ENCODE assay signal across 18 cellular contexts in the genomic region with DNA sequence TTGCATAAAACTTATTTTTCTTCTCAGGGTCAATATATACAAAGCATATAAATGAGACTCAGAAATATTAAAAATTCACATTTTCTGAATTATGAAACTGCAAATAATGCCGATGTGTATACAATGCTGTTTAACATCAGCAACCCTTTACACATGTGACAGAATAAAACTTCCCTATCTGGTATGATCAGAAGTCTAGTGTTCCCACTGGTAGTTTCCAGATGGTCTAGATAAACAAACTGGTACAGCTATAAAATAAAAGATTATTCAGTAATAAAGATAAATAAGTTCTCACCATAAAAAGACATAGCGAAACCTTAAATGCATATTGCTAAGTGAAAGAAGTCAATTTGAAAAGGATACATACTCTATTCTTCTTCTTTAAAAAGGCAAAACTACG. TPM values are rescaled to one million over a fixed set of nuclear protein-coding genes. Genes with fewer than 3 reads are reported as not detected.
DNase-seq lines count a peak whose midpoint lies in the region; ATAC-seq and TF ChIP-seq lines count a peak whose summit lies in the region.
"Had no signal": no experiment of that assay in that cellular context is flagged by ENCODE, and none has a peak within 500 bp of the region (broad histone marks: within the 10 kb centered on the region; RNA-seq: fewer than 3 reads in every experiment).

No MANE protein-coding gene starts in this region.

- peaks cover 27% of the 10 kb centered on the region for H3K4me1 Mint-ChIP-seq in endodermal cell
- H3K4me1 Mint-ChIP-seq in progenitor cell of endocrine pancreas (ENCODE audit: low read depth): peaks cover 31% of the 10 kb centered on the region
- peaks cover 21% of the 10 kb centered on the region for H3K4me1 Mint-ChIP-seq in HFFc6 (ENCODE audit: low read depth)

- no peak overlapping the region for H2AFZ ChIP-seq in Loucy (ENCODE audit: low read length)
- H2AFZ ChIP-seq: GM23338 had no signal

- WGBS in endodermal cell (ENCODE audit: insufficient coverage in 1 of 2, insufficient read length in 1 of 2), 2 experiments: 93 to 100% methylated on average over 1 to 3 of the region's 3 CpGs

- H3K4me1 ChIP-seq in Loucy (ENCODE audit: insufficient read depth, low read length, poor library complexity, severe bottlenecking) (peaks cover 37% of the 10 kb centered on the region), endodermal cell (ENCODE audit: control insufficient read depth, insufficient read depth, low read length) (peaks cover 8% of the 10 kb centered on the region)

- H3K4me3 Mint-ChIP-seq in endodermal cell (peak overlapping the region; percentile 19), progenitor cell of endocrine pancreas (ENCODE audit: low read depth) (no peak overlapping the region), HFFc6 (no peak overlapping the region)
- H3K4me3 Mint-ChIP-seq: B cell; CD8-positive, alpha-beta T cell; GM23338; IgD-negative memory B cell had no signal

- H3K27ac Mint-ChIP-seq in endodermal cell (peak overlapping the region; percentile 26), progenitor cell of endocrine pancreas (peak overlapping the region; percentile 39), HFFc6 (no peak overlapping the region)
- H3K27ac Mint-ChIP-seq: B cell; CD8-positive, alpha-beta T cell; GM23338; IgD-negative memory B cell had no signal

- peak overlapping the region; percentile 51 for H3K4me2 ChIP-seq in Loucy (ENCODE audit: low read depth, low read length, poor library complexity, severe bottlenecking)
- H3K4me2 ChIP-seq: BLaER1 treated with 17β-estradiol and CSF1 and Interleukin-3, amounts not matched to agents 10 nM and 100 nM; GM23338 had no signal

- H3K9ac ChIP-seq in Loucy (ENCODE audit: low read depth, low read length, poor library complexity, severe bottlenecking) (no peak overlapping the region), endodermal cell (ENCODE audit: extremely low read depth, low read length, poor library complexity, severe bottlenecking) (peak overlapping the region; percentile 16)
- H3K9ac ChIP-seq: BLaER1 treated with 17β-estradiol and CSF1 and Interleukin-3, amounts not matched to agents 10 nM and 100 nM had no signal

- H3K27me3 Mint-ChIP-seq in endodermal cell (ENCODE audit: insufficient read depth) (no peaks in the 10 kb centered on the region), progenitor cell of endocrine pancreas (no peaks in the 10 kb centered on the region), HFFc6 (ENCODE audit: insufficient read depth) (no peaks in the 10 kb centered on the region)
- H3K27me3 Mint-ChIP-seq: B cell, IgD-negative memory B cell had no signal

- H3K9me2 ChIP-seq in Loucy (replicated peaks; ENCODE audit: low read depth, low read length): no peaks in the 10 kb centered on the region

- TF ChIP-seq CTCF in 22Rv1 (IDR thresholded peaks at IDR 0.05): no peak
- TF ChIP-seq CTCF in Loucy (conservative IDR thresholded peaks at IDR 0.05; ENCODE audit: low read length): no peak
- TF ChIP-seq CTCF in endodermal cell (conservative IDR thresholded peaks at IDR 0.05): no peak
- TF ChIP-seq CTCF in progenitor cell of endocrine pancreas (IDR thresholded peaks at IDR 0.05; ENCODE audit: unreplicated experiment): no peak
- no peak for TF ChIP-seq CTCF in HFFc6 (IDR thresholded peaks at IDR 0.05)

- DNase-seq in endodermal cell (no peak), progenitor cell of endocrine pancreas (ENCODE audit: low spot score, unreplicated experiment) (no peak), mucosa of gallbladder (ENCODE audit: low spot score) (no peak), HFFc6 (no peak)
- DNase-seq: CD8-positive, alpha-beta T cell; DMS 273 treated with DMSO at 0.1 percent for 48 hours; DMS79; GDM1; H7 had no signal

- H3K9me3 Mint-ChIP-seq in endodermal cell: no peaks in the 10 kb centered on the region
- H3K9me3 Mint-ChIP-seq in progenitor cell of endocrine pancreas (ENCODE audit: low read depth): no peaks in the 10 kb centered on the region
- H3K9me3 Mint-ChIP-seq in HFFc6: no peaks in the 10 kb centered on the region
- H3K9me3 Mint-ChIP-seq: CD8-positive, alpha-beta T cell; GM23338; IgD-negative memory B cell had no signal

- no peak for ATAC-seq in HG02610 (IDR thresholded peaks at IDR 0.05; ENCODE audit: unreplicated experiment)
- ATAC-seq: CD8-positive, alpha-beta T cell; GM23338; HCT116; HepG2 had no signal

- H3K36me3 Mint-ChIP-seq in endodermal cell (ENCODE audit: low read depth) (peaks cover 24% of the 10 kb centered on the region), progenitor cell of endocrine pancreas (ENCODE audit: insufficient read depth) (peaks cover 11% of the 10 kb centered on the region), HFFc6 (ENCODE audit: low read depth) (peaks cover 22% of the 10 kb centered on the region)

- H3K36me3 ChIP-seq in Loucy (ENCODE audit: insufficient read depth, low read length): peaks cover 57% of the 10 kb centered on the region
- H3K36me3 ChIP-seq in endodermal cell (ENCODE audit: control insufficient read depth, insufficient read depth, low read length): peaks cover 43% of the 10 kb centered on the region

- no peaks in the 10 kb centered on the region for H3F3A ChIP-seq in Loucy (ENCODE audit: low read depth)

- H3K4me3 ChIP-seq in Loucy (ENCODE audit: low read length, poor library complexity, severe bottlenecking) (peak overlapping the region; percentile 29), endodermal cell (ENCODE audit: low read length) (peak overlapping the region; percentile 54)
- H3K4me3 ChIP-seq: BLaER1 treated with 17β-estradiol and CSF1 and Interleukin-3, amounts not matched to agents 10 nM and 100 nM; GM23338 had no signal

- H3K27me3 ChIP-seq in Loucy (ENCODE audit: insufficient read depth, low read length, poor library complexity, severe bottlenecking): no peaks in the 10 kb centered on the region
- H3K27me3 ChIP-seq in endodermal cell (ENCODE audit: control insufficient read depth, insufficient read depth, low read length, poor library complexity, severe bottlenecking): no peaks in the 10 kb centered on the region
- H3K27me3 ChIP-seq: BLaER1 treated with 17β-estradiol and CSF1 and Interleukin-3, amounts not matched to agents 10 nM and 100 nM had no signal

- peaks cover 15% of the 10 kb centered on the region for H4K20me1 ChIP-seq in Loucy (ENCODE audit: insufficient read depth, low read length, poor library complexity, severe bottlenecking)

- H3K9me3 ChIP-seq in Loucy (ENCODE audit: insufficient read depth, low read depth, low read length) (0 out of 2 replicates have a peak, but pooled peaks cover 8% of the 10 kb centered on the region), endodermal cell (ENCODE audit: control insufficient read depth, low read length) (no peaks in the 10 kb centered on the region)

- H3K79me2 ChIP-seq in Loucy (ENCODE audit: insufficient read depth, low read length): peaks cover 60% of the 10 kb centered on the region

- H3K27ac ChIP-seq in 22Rv1 (peak overlapping the region; percentile 43), endodermal cell (ENCODE audit: low read depth, low read length) (no peak overlapping the region)
- H3K27ac ChIP-seq: BLaER1 treated with 17β-estradiol and CSF1 and Interleukin-3, amounts not matched to agents 10 nM and 100 nM had no signal

RNA-seq across cellular contexts. Expression of a gene that starts 7.9 kb away (rescaled TPM):
- total RNA-seq in endodermal cell (10 to 100 TPM; 15.2 to 19.0 TPM), progenitor cell of endocrine pancreas (11.1 and 14.1 TPM in 2 replicates), mucosa of gallbladder (7.3 TPM)
- polyA plus RNA-seq in endodermal cell (2013, experiment 1 of 2): 15.2 TPM
- polyA plus RNA-seq in endodermal cell (2013, experiment 2 of 2): 16.8 TPM
- 10 to 100 TPM; 13.4 to 17.6 (median 15.5) TPM for total RNA-seq in HFFc6 (2021; fragmentation: NEBNext Ultra II Directional; extraction: Animal tissue kit (Norgen Biotek cat#: 25700))
